Comparison of ENCODE assay signal across 8 cellular contexts in the genomic region with DNA sequence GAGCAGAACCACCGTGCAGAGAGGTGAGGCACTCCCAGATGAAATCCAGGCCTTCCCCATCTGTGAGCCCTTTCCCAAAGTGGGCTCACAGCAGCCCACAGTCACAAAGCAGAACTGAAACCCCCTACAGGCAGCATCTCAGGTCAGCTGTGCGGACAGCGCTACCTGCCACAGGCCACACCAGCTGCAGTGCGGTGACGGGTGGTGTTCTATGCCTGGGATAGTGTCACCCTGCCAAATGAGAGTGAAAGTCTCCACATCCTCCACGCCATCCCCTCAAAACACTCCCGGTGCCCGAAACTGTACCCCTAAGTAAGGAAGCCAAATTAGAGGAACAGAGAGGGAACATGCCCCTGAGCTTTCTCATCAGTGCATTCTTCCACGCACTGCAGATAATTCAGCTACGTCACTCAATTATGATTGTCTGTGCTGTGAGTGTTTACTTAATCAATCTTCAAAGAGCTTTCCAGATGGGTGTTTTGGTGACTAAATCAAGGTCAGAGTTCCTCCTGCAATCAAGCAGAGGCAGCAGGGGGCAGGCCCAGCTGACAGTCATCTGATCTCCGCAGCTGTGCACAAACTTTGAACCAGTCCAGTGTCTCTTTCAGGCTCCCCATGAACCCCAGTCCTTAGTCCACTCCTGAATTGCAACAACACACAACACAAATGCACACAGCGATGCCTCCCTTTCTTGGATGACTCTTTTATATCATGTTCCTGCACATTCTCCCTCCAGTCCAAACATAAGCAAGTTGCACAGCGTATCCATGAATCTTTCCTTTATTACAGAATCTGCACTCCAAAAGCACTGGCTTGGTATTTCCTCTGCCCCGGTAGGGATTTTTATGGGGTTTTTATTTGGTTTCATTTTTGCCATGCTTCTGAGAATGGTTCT.
A peak's percentile ranks its signal among the peaks of the same experiment; 100 is the strongest.
DNase-seq lines count a peak whose midpoint lies in the region; ATAC-seq and TF ChIP-seq lines count a peak whose summit lies in the region.

No MANE protein-coding gene starts in this region.

- DNase-seq in DMS 273 treated with DMSO at 0.1 percent for 48 hours (lab: John Stamatoyannopoulos, UW) (peak; percentile 60), SK-MEL-5 (ENCODE audit: low read depth, low spot score) (peak; percentile 82), body of pancreas (peak; percentile 19 to 60 (median 40)), left lobe of liver (ENCODE audit: low spot score) (peak; percentile 92), AG08395 (ENCODE audit: low spot score) (no peak)
- DNase-seq in stimulated activated CD4-positive, alpha-beta T cell treated with anti-CD3 and anti-CD28 coated beads, TNF-alpha, amount 100 ng/mL, for 4 hours (ENCODE audit: low read depth in 3 of 3) = peak in 2 of 3 experiments; percentile 24 to 44

- no peak for TF ChIP-seq CTCF in body of pancreas (IDR thresholded peaks at IDR 0.05)

- TF ChIP-seq POLR2A in body of pancreas (IDR thresholded peaks at IDR 0.05) = peak in 1 of 3 donors; percentile 31

- no peaks in the 10 kb centered on the region for H3K27me3 ChIP-seq in body of pancreas

- 42 to 55% methylated on average over 8 to 14 of the region's 14 CpGs for WGBS in body of pancreas, 2 donors

- in situ Hi-C loops in SK-MEL-5 (cut with HindIII; ENCODE audit: low pct_unique_long_range_greater_than_20kb, low sequenced_read_pairs) = no loop called here

- peak; percentile 71 for ATAC-seq in GM19438 (IDR thresholded peaks at IDR 0.05; ENCODE audit: low read depth, unreplicated experiment)
- peak; percentile 48 for ATAC-seq in HG03469 (IDR thresholded peaks at IDR 0.05; ENCODE audit: unreplicated experiment)
- ATAC-seq in body of pancreas = no peak
- ATAC-seq in left lobe of liver = peak; percentile 54

- no peak overlapping the region for H3K4me3 ChIP-seq in body of pancreas

- no peaks in the 10 kb centered on the region for H3K36me3 ChIP-seq in body of pancreas (replicated peaks in 1 of 2; ENCODE audit: insufficient read depth in 1 of 2, low read depth in 2 of 2)

- H3K9me3 ChIP-seq in body of pancreas = no peaks in the 10 kb centered on the region

- peak overlapping the region; percentile 35 to 92 (median 86) for H3K27ac ChIP-seq in body of pancreas

- intact Hi-C loops in body of pancreas (cut with DNase I) = no loop called here

- peaks cover 54% of the 10 kb centered on the region for H3K4me1 ChIP-seq in body of pancreas
